ENCODE assay signal across 18 cellular contexts in genomic region chr13:32496574-32497160, GRCh38.
"Had no signal": no experiment of that assay in that cellular context is flagged by ENCODE, and none has a peak within 500 bp of the region (broad histone marks: within the 10 kb centered on the region; RNA-seq: fewer than 3 reads in every experiment).

No MANE protein-coding gene starts in this region.

- H3K27me3 ChIP-seq: breast epithelium, gastroesophageal sphincter, suprapubic skin had no signal

- H3K4me1 ChIP-seq: breast epithelium had no signal

- FAIRE-seq: islet of Langerhans had no signal

- H3K27ac ChIP-seq: breast epithelium, epithelial cell of prostate, gastroesophageal sphincter, skin epidermis, suprapubic skin had no signal

- H3K4me3 ChIP-seq: breast epithelium, gastroesophageal sphincter, skin epidermis, suprapubic skin had no signal

- DNase-seq: activated CD4-positive, alpha-beta memory T cell treated with anti-CD3 and anti-CD28 coated beads, Interleukin-2, amount 10 ng/mL, durations not matched to agents 7 days and 5 days; activated CD4-positive, alpha-beta T cell treated with anti-CD3 and anti-CD28 coated beads for 4 hours; activated T-cell treated with anti-CD3 and anti-CD28 coated beads, Interleukin-2, amount 50 U/mL, for 72 hours; anterior cingulate cortex; mammary epithelial cell; naive B cell; stimulated activated CD4-positive, alpha-beta T cell treated with anti-CD3 and anti-CD28 coated beads, Interleukin-15, amount 100 ng/mL, for 24 hours; stimulated activated CD4-positive, alpha-beta T cell treated with anti-CD3 and anti-CD28 coated beads, Interleukin-4, amount 100 ng/mL, for 1 hour; stimulated activated naive CD4-positive, alpha-beta T cell treated with Interleukin-2 at 50 U/mL for 16 hours; T-cell; T1000 had no signal

- H3K36me3 ChIP-seq: breast epithelium, suprapubic skin had no signal

- ATAC-seq: activated T-cell treated with anti-CD3 and anti-CD28 coated beads, Interleukin-2, amount 50 U/mL, for 72 hours; gastroesophageal sphincter; T-cell; WTC11 had no signal

- H3K9me3 ChIP-seq: breast epithelium, gastroesophageal sphincter, suprapubic skin had no signal
